17 cellular contexts compared by ENCODE assay signal in genomic region chr6:110622912-110623578, GRCh38.
"Had no signal": no experiment of that assay in that cellular context is flagged by ENCODE, and none has a peak within 500 bp of the region (broad histone marks: within the 10 kb centered on the region; RNA-seq: fewer than 3 reads in every experiment).

No MANE protein-coding gene starts in this region.

- H3K27ac Mint-ChIP-seq: activated naive CD4-positive, alpha-beta T cell treated with anti-CD3 and anti-CD28 coated beads, Interleukin-2, amount 10 ng/mL, durations not matched to agents 7 days and 5 days; dendritic cell treated with granulocyte-macrophage colony-stimulating factor and Interleukin-4, amounts not matched to agents 40 ng/mL and 50 ng/mL, for 4 days; natural killer cell; stimulated activated naive CD8-positive, alpha-beta T cell treated with anti-CD3 and anti-CD28 coated beads, Interleukin-15, Interleukin-2, amounts not matched to agents 100 ng/mL and 50 ng/mL, for 24 hours; type B pancreatic cell had no signal

- H3K4me3 ChIP-seq: left lung, SK-N-MC, spleen had no signal

- H3K9me3 Mint-ChIP-seq: activated naive CD4-positive, alpha-beta T cell treated with anti-CD3 and anti-CD28 coated beads, Interleukin-2, amount 10 ng/mL, durations not matched to agents 7 days and 5 days; dendritic cell treated with granulocyte-macrophage colony-stimulating factor and Interleukin-4, amounts not matched to agents 40 ng/mL and 50 ng/mL, for 4 days; effector memory CD8-positive, alpha-beta T cell; natural killer cell; stimulated activated naive CD8-positive, alpha-beta T cell treated with anti-CD3 and anti-CD28 coated beads, Interleukin-15, Interleukin-2, amounts not matched to agents 100 ng/mL and 50 ng/mL, for 24 hours; type B pancreatic cell had no signal

- DNase-seq: activated CD4-positive, alpha-beta T cell treated with anti-CD3 and anti-CD28 coated beads, Interleukin-2, amount 50 U/mL, for 48 hours; activated CD4-positive, CD25-positive, alpha-beta regulatory T cell treated with anti-CD3 and anti-CD28 coated beads, Interleukin-2, amount 50 U/mL, for 72 hours; activated naive CD4-positive, alpha-beta T cell treated with anti-CD3 and anti-CD28 coated beads, Interleukin-2, amount 10 ng/mL, durations not matched to agents 7 days and 5 days; activated T-cell treated with anti-CD3 and anti-CD28 coated beads, Interleukin-2, amount 50 U/mL, for 1 hour; cerebellar nuclear complex; effector memory CD8-positive, alpha-beta T cell; erythroblast; left lung; mesendoderm; natural killer cell; spleen; T-helper 9 cell had no signal

- H3K9me3 ChIP-seq: left lung, spleen had no signal

- H3K27me3 Mint-ChIP-seq: activated naive CD4-positive, alpha-beta T cell treated with anti-CD3 and anti-CD28 coated beads, Interleukin-2, amount 10 ng/mL, durations not matched to agents 7 days and 5 days; dendritic cell treated with granulocyte-macrophage colony-stimulating factor and Interleukin-4, amounts not matched to agents 40 ng/mL and 50 ng/mL, for 4 days; effector memory CD8-positive, alpha-beta T cell; stimulated activated naive CD8-positive, alpha-beta T cell treated with anti-CD3 and anti-CD28 coated beads, Interleukin-15, Interleukin-2, amounts not matched to agents 100 ng/mL and 50 ng/mL, for 24 hours; type B pancreatic cell had no signal

- H3K27me3 ChIP-seq: left lung, spleen had no signal

- ATAC-seq: effector memory CD8-positive, alpha-beta T cell; left lung; natural killer cell; sciatic nerve had no signal

- H3K27ac ChIP-seq: left lung, SK-N-MC, spleen had no signal

- H3K4me3 Mint-ChIP-seq: activated naive CD4-positive, alpha-beta T cell treated with anti-CD3 and anti-CD28 coated beads, Interleukin-2, amount 10 ng/mL, durations not matched to agents 7 days and 5 days; dendritic cell treated with granulocyte-macrophage colony-stimulating factor and Interleukin-4, amounts not matched to agents 40 ng/mL and 50 ng/mL, for 4 days; effector memory CD8-positive, alpha-beta T cell; natural killer cell; stimulated activated naive CD8-positive, alpha-beta T cell treated with anti-CD3 and anti-CD28 coated beads, Interleukin-15, Interleukin-2, amounts not matched to agents 100 ng/mL and 50 ng/mL, for 24 hours; type B pancreatic cell had no signal

- H3K4me1 ChIP-seq: left lung, spleen had no signal
